9 cellular contexts compared by ENCODE assay signal in the genomic region with DNA sequence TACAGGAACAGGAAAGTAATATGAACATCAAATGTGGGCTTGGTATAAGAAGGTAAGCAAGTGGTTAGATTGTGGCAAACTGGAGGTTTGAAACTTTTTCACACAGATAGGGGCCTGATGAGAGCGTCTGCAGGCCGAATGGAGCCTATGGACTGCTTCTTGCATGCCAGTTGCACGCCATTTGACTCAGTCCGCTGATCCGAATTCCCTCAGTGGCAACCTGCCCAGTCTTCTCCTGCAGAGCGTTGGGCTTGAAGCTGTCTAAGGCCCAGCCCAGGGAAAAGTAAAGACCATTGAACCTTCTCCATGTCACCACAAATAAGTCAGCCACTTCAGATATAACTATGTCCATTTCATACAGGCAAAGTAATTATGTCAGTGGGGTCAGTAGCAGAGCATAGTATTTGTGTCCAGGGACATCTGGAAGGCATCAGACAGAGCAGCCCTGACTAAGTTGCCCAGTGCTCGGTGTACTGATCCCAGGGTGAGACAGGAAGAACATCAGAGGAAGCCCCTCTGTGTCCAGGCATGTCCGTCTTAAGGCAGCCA. TPM values are rescaled to one million over a fixed set of nuclear protein-coding genes. Genes with fewer than 3 reads are reported as not detected.
A peak's percentile ranks its signal among the peaks of the same experiment; 100 is the strongest.
DNase-seq lines count a peak whose midpoint lies in the region; ATAC-seq and TF ChIP-seq lines count a peak whose summit lies in the region.
"Had no signal": no experiment of that assay in that cellular context is flagged by ENCODE, and none has a peak within 500 bp of the region (broad histone marks: within the 10 kb centered on the region; RNA-seq: fewer than 3 reads in every experiment).

No MANE protein-coding gene starts in this region.

- H3K27ac Mint-ChIP-seq in activated naive CD4-positive, alpha-beta T cell treated with anti-CD3 and anti-CD28 coated beads for 36 hours = peak overlapping the region; percentile 97

- WGBS in gastroesophageal sphincter (ENCODE audit: low coverage in 1 of 2), 2 donors = 37 to 70% methylated on average over 3 to 4 of the region's 8 CpGs
- 72% methylated on average over 6 of the region's 8 CpGs for WGBS in suprapubic skin

- H3K27me3 Mint-ChIP-seq in activated naive CD4-positive, alpha-beta T cell treated with anti-CD3 and anti-CD28 coated beads for 36 hours (ENCODE audit: low read depth) = no peaks in the 10 kb centered on the region

- CTCF ChIA-PET in activated naive CD4-positive, alpha-beta T cell treated with anti-CD3 and anti-CD28 coated beads for 36 hours (lab: Charles Lee) = interaction anchor here (0.6 to 3.9 kb wide), 6 partner anchors 13 to 102 kb away, joined by 3 to 30 read pairs (median 4); no protein-coding TSS in a partner anchor

- H3K27ac ChIP-seq in gastroesophageal sphincter (peak overlapping the region; percentile 98 to 100 (median 99)), suprapubic skin (peak overlapping the region; percentile 95)

- peak overlapping the region; percentile 45 for H3K4me3 Mint-ChIP-seq in activated naive CD4-positive, alpha-beta T cell treated with anti-CD3 and anti-CD28 coated beads for 36 hours

- ATAC-seq in gastroesophageal sphincter = no peak

- no peaks in the 10 kb centered on the region for H3K9me3 ChIP-seq in gastroesophageal sphincter
- no peaks in the 10 kb centered on the region for H3K9me3 ChIP-seq in suprapubic skin

- H3K4me1 Mint-ChIP-seq in activated naive CD4-positive, alpha-beta T cell treated with anti-CD3 and anti-CD28 coated beads for 36 hours (ENCODE audit: low read depth) = peaks cover 74% of the 10 kb centered on the region

- H3K36me3 Mint-ChIP-seq in activated naive CD4-positive, alpha-beta T cell treated with anti-CD3 and anti-CD28 coated beads for 36 hours (ENCODE audit: low read depth) = peaks cover 6% of the 10 kb centered on the region

- H3K4me1 ChIP-seq in gastroesophageal sphincter (peaks cover 47 to 98% (median 66%) of the 10 kb centered on the region in 3 donors), suprapubic skin (peaks cover 61% of the 10 kb centered on the region)

- H3K27me3 ChIP-seq in gastroesophageal sphincter (no peaks in the 10 kb centered on the region), suprapubic skin (no peaks in the 10 kb centered on the region)

- H3K36me3 ChIP-seq in gastroesophageal sphincter = peaks cover 0 to 46% of the 10 kb centered on the region in 2 donors
- H3K36me3 ChIP-seq in suprapubic skin = peaks cover 26% of the 10 kb centered on the region

- no peaks in the 10 kb centered on the region for H3K9me3 Mint-ChIP-seq in activated naive CD4-positive, alpha-beta T cell treated with anti-CD3 and anti-CD28 coated beads for 36 hours

- TF ChIP-seq EP300 in gastroesophageal sphincter (IDR thresholded peaks at IDR 0.05) = no peak
- TF ChIP-seq EP300 in suprapubic skin (IDR thresholded peaks at IDR 0.05) = no peak

- intact Hi-C loops in activated naive CD4-positive, alpha-beta T cell treated with anti-CD3 and anti-CD28 coated beads for 36 hours (cut with micrococcal nuclease) = loop anchor here (1.0 to 2.0 kb wide), 11 partner anchors 11 to 462 kb away; a partner anchor contains a TSS

- TF ChIP-seq CTCF in gastroesophageal sphincter (IDR thresholded peaks at IDR 0.05) = no peak
- no peak for TF ChIP-seq CTCF in suprapubic skin (IDR thresholded peaks at IDR 0.05)

- peak; percentile 33 for DNase-seq in activated T-cell treated with anti-CD3 and anti-CD28 coated beads for 24 hours (ENCODE audit: low read depth)
- no peak for DNase-seq in activated T-cell treated with anti-CD3 and anti-CD28 coated beads for 4 hours
- DNase-seq in activated naive CD4-positive, alpha-beta T cell treated with anti-CD3 and anti-CD28 coated beads for 36 hours = peak; percentile 63
- no peak for DNase-seq in suprapubic skin (ENCODE audit: low spot score in 2 of 2)
- no peak for DNase-seq in CD1c-positive myeloid dendritic cell (ENCODE audit: extremely low spot score)
- DNase-seq in GM19240 (ENCODE audit: insufficient read length, low spot score) = no peak
- no peak for DNase-seq in iPS-NIHi11 (ENCODE audit: low spot score)
- DNase-seq: posterior cingulate gyrus had no signal

- TF ChIP-seq POLR2A in gastroesophageal sphincter (IDR thresholded peaks at IDR 0.05) = no peak
- no peak for TF ChIP-seq POLR2A in suprapubic skin (IDR thresholded peaks at IDR 0.05)

- H3K4me3 ChIP-seq in gastroesophageal sphincter = no peak overlapping the region
- no peak overlapping the region for H3K4me3 ChIP-seq in suprapubic skin

RNA-seq across cellular contexts. Expression of a gene that starts 45.9 kb away (rescaled TPM):
- total RNA-seq in activated naive CD4-positive, alpha-beta T cell treated with anti-CD3 and anti-CD28 coated beads for 36 hours = 10 to 100 TPM; 16.3 to 18.6 TPM
- total RNA-seq in gastroesophageal sphincter = 100 to 1,000 TPM; 183 to 225 (median 203) TPM
- total RNA-seq in suprapubic skin = 100 to 1,000 TPM in 1 of 4 donors, 10 to 100 TPM in 3; 65.8 to 101 (median 85.9) TPM

Comparison
In these comparisons a context has a peak if more than half of its experiments do, and no peak if none do; other contexts are left out.
1. DNase-seq: peak in activated T-cell treated with anti-CD3 and anti-CD28 coated beads for 24 hours (single experiment) and activated naive CD4-positive, alpha-beta T cell treated with anti-CD3 and anti-CD28 coated beads for 36 hours (single experiment); none in activated T-cell treated with anti-CD3 and anti-CD28 coated beads for 4 hours (single experiment), suprapubic skin (0 of 2), CD1c-positive myeloid dendritic cell (single experiment), GM19240 (single experiment) and iPS-NIHi11 (single experiment).